8 cellular contexts compared by ENCODE assay signal in genomic region chr17:77088455-77089117, GRCh38. TPM values are rescaled to one million over a fixed set of nuclear protein-coding genes. Genes with fewer than 3 reads are reported as not detected.
DNase-seq lines count a peak whose midpoint lies in the region; ATAC-seq and TF ChIP-seq lines count a peak whose summit lies in the region.

No MANE protein-coding gene starts in this region.

- ATAC-seq in HG03439 (IDR thresholded peaks at IDR 0.05; ENCODE audit: unreplicated experiment), result peak; percentile 76

- H3K27me3 Mint-ChIP-seq in chondrocyte (ENCODE audit: low read depth), result peaks cover 3% of the 10 kb centered on the region

- POLR2A ChIA-PET in BJ (lab: Charles Lee), result no interaction called here

- H3K4me3 Mint-ChIP-seq in chondrocyte (ENCODE audit: unreplicated experiment), result peak overlapping the region; percentile 90

- peaks cover 11% of the 10 kb centered on the region for H3K36me3 Mint-ChIP-seq in chondrocyte (ENCODE audit: low read depth)

- CTCF ChIA-PET in BJ (lab: Yijun Ruan, JAX), result interaction anchor here (0.6 to 6.3 kb wide), 32 partner anchors 8 to 243 kb away, joined by 3 to 89 read pairs (median 4); partner anchors contain the start of gene MGAT5B

- peak overlapping the region; percentile 62 for H3K4me3 ChIP-seq in BJ (ENCODE audit: low read depth, low read length)

- H3K27me3 ChIP-seq in BJ (ENCODE audit: control insufficient read depth, insufficient read depth, low read length), result peaks cover 1% of the 10 kb centered on the region; the same call in 1 of the 2 replicates

- peak; percentile 87 for TF ChIP-seq POLR2A in GM19193 (IDR thresholded peaks at IDR 0.05; ENCODE audit: extremely low read depth, insufficient read depth, insufficient read length)

- no peaks in the 10 kb centered on the region for H3K9me3 Mint-ChIP-seq in chondrocyte (ENCODE audit: low read depth)

- peak overlapping the region; percentile 93 for H3K27ac Mint-ChIP-seq in chondrocyte (ENCODE audit: unreplicated experiment)

- peak; percentile 89 for TF ChIP-seq CTCF in BJ (IDR thresholded peaks at IDR 0.05; ENCODE audit: insufficient read depth, low read depth, low read length)
- peak; percentile 88 for TF ChIP-seq CTCF in chondrocyte (IDR thresholded peaks at IDR 0.05)

- H3K4me1 Mint-ChIP-seq in chondrocyte (ENCODE audit: low read depth), result peaks cover 23% of the 10 kb centered on the region

- DNase-seq in BJ (ENCODE audit: low read depth) (peak; percentile 89), NCI-H460 (ENCODE audit: extremely low read depth, low read depth) (peak; percentile 94), chondrocyte (ENCODE audit: low spot score) (peak; percentile 98), kidney tubule cell (ENCODE audit: low spot score) (peak; percentile 98)
- peak; percentile 73 to 74 for DNase-seq in activated CD4-positive, alpha-beta T cell treated with anti-CD3 and anti-CD28 coated beads for 24 hours (ENCODE audit: low read depth in 2 of 2)
- peak; percentile 48 to 69 for DNase-seq in stimulated activated CD4-positive, alpha-beta T cell treated with anti-CD3 and anti-CD28 coated beads, Interleukin-1b, Interleukin-23, amount 100 ng/mL, for 1 hour (ENCODE audit: low read depth in 2 of 2)

- H3K36me3 ChIP-seq in BJ (ENCODE audit: control insufficient read depth, insufficient read depth, low read length), result peaks cover 4% of the 10 kb centered on the region

RNA-seq across cellular contexts. Expression of gene SEC14L1, which starts 52.2 kb away (rescaled TPM):
- 22.2 and 25.2 TPM in 2 replicates for polyA plus RNA-seq in BJ (2011; rRNA removed)
- 20.3 and 20.4 TPM in 2 replicates for polyA minus RNA-seq in BJ (2011; rRNA and poly(A)+ RNA removed)
- 15.2 and 18.8 TPM in 2 replicates for total RNA-seq in NCI-H460 (2014; rRNA removed; shearing (Covaris generic))
- polyA plus RNA-seq in NCI-H460 (2014; cell fraction: nucleus; rRNA removed), result 8.1 and 12.1 TPM in 2 replicates
- total RNA-seq in chondrocyte, result 47.1 to 60.0 TPM (median 51.8 TPM) in 3 replicates

Comparison
In these comparisons a context has a peak if more than half of its experiments do, and no peak if none do; other contexts are left out.
1. Peak in every context shown above with its lines: DNase-seq, ATAC-seq and H3K4me3 ChIP-seq.